7 cellular contexts compared by ENCODE assay signal in genomic region chr5:171494452-171495121, GRCh38.
DNase-seq lines count a peak whose midpoint lies in the region; ATAC-seq and TF ChIP-seq lines count a peak whose summit lies in the region.

No MANE protein-coding gene starts in this region.

- peaks cover 19% of the 10 kb centered on the region for H3K4me1 ChIP-seq in HUES6 (ENCODE audit: control insufficient read depth, insufficient read depth, low read length)
- H3K4me1 ChIP-seq in transverse colon, result peaks cover 0 to 10% (median 1%) of the 10 kb centered on the region in 4 donors

- no peak for ATAC-seq in GM21528 (IDR thresholded peaks at IDR 0.05; ENCODE audit: low FRiP score, unreplicated experiment)

- H3K36me3 Mint-ChIP-seq in brain, result no peaks in the 10 kb centered on the region

- intact Hi-C loops in transverse colon (cut with DNase I; ENCODE audit: low total_unique reads), result no loop called here
- intact Hi-C loops in posterior cingulate gyrus (cut with DNase I), result no loop called here

- peak overlapping the region; percentile 55 for H3K9ac ChIP-seq in HUES6 (ENCODE audit: low read length)

- WGBS in transverse colon (ENCODE audit: low coverage in 1 of 2), 2 donors, result 40 to 42% methylated on average over 4 to 17 of the region's 17 CpGs

- H3K4me3 Mint-ChIP-seq in brain, result peak overlapping the region in 4 of 5 experiments; percentile 10 to 48 (median 29)

- H3K4me3 ChIP-seq in HUES6 (ENCODE audit: low read depth, low read length), result peak overlapping the region; percentile 8; the same call in 1 of the 2 replicates
- no peak overlapping the region for H3K4me3 ChIP-seq in transverse colon

- peaks cover 0 to 11% (median 0%) of the 10 kb centered on the region in 5 experiments for H3K9me3 Mint-ChIP-seq in brain

- no peak for TF ChIP-seq EP300 in transverse colon (IDR thresholded peaks at IDR 0.05; ENCODE audit: low read depth)

- TF ChIP-seq POLR2A in transverse colon (IDR thresholded peaks at IDR 0.05), result no peak

- DNase-seq in kidney glomerular epithelial cell (lab: John Stamatoyannopoulos, UW) (peak; percentile 51), transverse colon (no peak), CD1c-positive myeloid dendritic cell (ENCODE audit: extremely low spot score) (no peak), posterior cingulate gyrus (no peak)

- H3K27ac Mint-ChIP-seq in brain, result peak overlapping the region in 4 of 5 experiments; percentile 75 to 95 (median 84)

- H3K36me3 ChIP-seq in HUES6 (ENCODE audit: control insufficient read depth, insufficient read depth, low read length) (no peaks in the 10 kb centered on the region), transverse colon (no peaks in the 10 kb centered on the region)

- H3K4me1 Mint-ChIP-seq in brain, result peaks cover 26% of the 10 kb centered on the region

- no peaks in the 10 kb centered on the region for H3K9me3 ChIP-seq in HUES6 (ENCODE audit: control insufficient read depth, insufficient read depth, low read depth, low read length)
- no peaks in the 10 kb centered on the region for H3K9me3 ChIP-seq in transverse colon

- peak overlapping the region; percentile 26; the same call in 1 of the 2 replicates for H3K27ac ChIP-seq in HUES6 (ENCODE audit: low read depth, low read length)
- peak overlapping the region; percentile 49 to 69 (median 62) for H3K27ac ChIP-seq in transverse colon

- peaks cover 6% of the 10 kb centered on the region for H3K27me3 Mint-ChIP-seq in brain

- H3K27me3 ChIP-seq in HUES6 (ENCODE audit: control insufficient read depth, insufficient read depth, low read length), result no peaks in the 10 kb centered on the region
- no peaks in the 10 kb centered on the region for H3K27me3 ChIP-seq in transverse colon

- no peak for TF ChIP-seq CTCF in brain (conservative IDR thresholded peaks at IDR 0.05)
- no peak for TF ChIP-seq CTCF in transverse colon (IDR thresholded peaks at IDR 0.05)

- in situ Hi-C loops in transverse colon (cut with MboI; ENCODE audit: low pct_ligation_motif_present in 1 of 4, low pct_unique_long_range_greater_than_20kb in 1 of 4, low sequenced_read_pairs in 3 of 4), result no loop called here
